In the genomic region with DNA sequence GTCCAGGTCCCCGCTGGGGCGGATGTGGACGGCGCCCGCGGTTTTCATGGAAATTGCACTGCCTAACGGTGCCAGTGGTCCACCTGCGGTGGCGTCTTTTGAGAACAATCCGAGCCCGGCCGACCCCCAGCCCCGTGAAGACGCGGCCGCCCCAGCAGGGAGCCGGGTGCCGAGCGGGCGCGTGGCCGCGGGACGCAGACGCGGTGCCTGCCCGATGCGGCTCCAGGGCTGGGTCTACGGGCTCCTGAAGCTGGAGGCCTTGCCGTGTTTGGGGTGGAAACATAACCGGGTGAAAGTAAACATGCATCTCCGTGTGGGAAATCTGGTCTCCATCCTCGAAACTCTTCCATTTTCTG, we compare ENCODE assay signal across 8 cellular contexts. TPM values are rescaled to one million over a fixed set of nuclear protein-coding genes. Genes with fewer than 3 reads are reported as not detected.
DNase-seq lines count a peak whose midpoint lies in the region; ATAC-seq and TF ChIP-seq lines count a peak whose summit lies in the region.

No MANE protein-coding gene starts in this region.

- peak overlapping the region; percentile 94 for H3K4me3 Mint-ChIP-seq in glutamatergic neuron (ENCODE audit: unreplicated experiment)

- H3K27me3 Mint-ChIP-seq in glutamatergic neuron (ENCODE audit: unreplicated experiment) = peaks cover 2% of the 10 kb centered on the region

- peak overlapping the region; percentile 79 for H3K4me3 ChIP-seq in retinal pigment epithelial cell (ENCODE audit: low read length)

- peaks cover 19% of the 10 kb centered on the region for H3K4me1 Mint-ChIP-seq in glutamatergic neuron (ENCODE audit: low read depth, unreplicated experiment)

- no peaks in the 10 kb centered on the region for H3K9me3 Mint-ChIP-seq in glutamatergic neuron (ENCODE audit: unreplicated experiment)

- TF ChIP-seq CTCF in glutamatergic neuron (IDR thresholded peaks at IDR 0.05; ENCODE audit: partially characterized antibody, unreplicated experiment) = no peak
- TF ChIP-seq CTCF in retinal pigment epithelial cell (conservative IDR thresholded peaks at IDR 0.05; ENCODE audit: low read depth, low read length) = no peak

- H3K36me3 Mint-ChIP-seq in glutamatergic neuron (ENCODE audit: unreplicated experiment) = no peaks in the 10 kb centered on the region

- DNase-seq in AG20443 (ENCODE audit: low spot score) (peak; percentile 72), glutamatergic neuron (peak; percentile 50), retinal pigment epithelial cell (ENCODE audit: low read depth) (no peak), NCI-H510A treated with DMSO at 0.1 percent for 48 hours (lab: John Stamatoyannopoulos, UW) (no peak), OCI-M2 (lab: John Stamatoyannopoulos, UW; ENCODE audit: unreplicated experiment) (no peak)
- peak; percentile 33 for DNase-seq in activated CD8-positive, alpha-beta memory T cell treated with anti-CD3 and anti-CD28 coated beads, Interleukin-2, amount 50 U/mL, for 4 hours

- ATAC-seq in GM18907 (IDR thresholded peaks at IDR 0.05; ENCODE audit: unreplicated experiment) = peak; percentile 46
- peak; percentile 34 for ATAC-seq in HG03175 (IDR thresholded peaks at IDR 0.05; ENCODE audit: unreplicated experiment)

- H3K27ac Mint-ChIP-seq in glutamatergic neuron (ENCODE audit: unreplicated experiment) = peak overlapping the region; percentile 84

RNA-seq across cellular contexts. Expression of a gene that starts 0.5 kb away (rescaled TPM):
- 54.5 TPM for total RNA-seq in glutamatergic neuron (ENCODE audit: unreplicated experiment)

Comparison
In these comparisons a context has a peak if more than half of its experiments do, and no peak if none do; other contexts are left out.
1. DNase-seq: peak in AG20443 (single experiment), activated CD8-positive, alpha-beta memory T cell treated with anti-CD3 and anti-CD28 coated beads, Interleukin-2, amount 50 U/mL, for 4 hours (single experiment) and glutamatergic neuron (single experiment); none in retinal pigment epithelial cell (single experiment), NCI-H510A treated with DMSO at 0.1 percent for 48 hours (single experiment) and OCI-M2 (single experiment).